In genomic region chr10:100886099-100886498, GRCh38 we compare ENCODE assay signal across 17 cellular contexts.
"Had no signal": no experiment of that assay in that cellular context is flagged by ENCODE, and none has a peak within 500 bp of the region (broad histone marks: within the 10 kb centered on the region; RNA-seq: fewer than 3 reads in every experiment).

No MANE protein-coding gene starts in this region.

- H3K36me3 Mint-ChIP-seq: immature natural killer cell had no signal

- ATAC-seq: activated CD8-positive, alpha-beta T cell treated with anti-CD3 and anti-CD28 coated beads for 36 hours; activated T-cell treated with anti-CD3 and anti-CD28 coated beads, Interleukin-2, amount 50 U/mL, for 4 hours; right lobe of liver; stimulated activated naive CD8-positive, alpha-beta T cell treated with anti-CD3 and anti-CD28 coated beads, Interleukin-15, amount 100 ng/mL, for 72 hours had no signal

- H3K9me3 Mint-ChIP-seq: activated B cell treated with CpG ODN at 0.5 μM for 24 hours; activated CD8-positive, alpha-beta T cell treated with anti-CD3 and anti-CD28 coated beads for 36 hours; activated T-cell treated with anti-CD3 and anti-CD28 coated beads, Interleukin-2, amount 50 U/mL, for 4 hours; immature natural killer cell; neural crest cell; stimulated activated naive CD8-positive, alpha-beta T cell treated with anti-CD3 and anti-CD28 coated beads, Interleukin-15, amount 100 ng/mL, for 72 hours had no signal

- H3K4me1 Mint-ChIP-seq: activated B cell treated with CpG ODN at 0.5 μM for 24 hours, immature natural killer cell had no signal

- H3K27ac Mint-ChIP-seq: activated B cell treated with CpG ODN at 0.5 μM for 24 hours; activated CD8-positive, alpha-beta T cell treated with anti-CD3 and anti-CD28 coated beads for 36 hours; immature natural killer cell; stimulated activated naive CD8-positive, alpha-beta T cell treated with anti-CD3 and anti-CD28 coated beads, Interleukin-15, amount 100 ng/mL, for 72 hours had no signal

- DNase-seq: activated B cell treated with CpG ODN at 0.5 μM for 24 hours; activated CD4-positive, alpha-beta T cell treated with anti-CD3 and anti-CD28 coated beads for 48 hours; activated CD8-positive, alpha-beta T cell treated with anti-CD3 and anti-CD28 coated beads for 36 hours; activated effector memory CD4-positive, alpha-beta T cell treated with Interleukin-2 at 50 U/mL for 16 hours; activated naive CD4-positive, alpha-beta T cell treated with anti-CD3 and anti-CD28 coated beads, Interleukin-2, amount 50 U/mL, for 16 hours; activated T-cell treated with anti-CD3 and anti-CD28 coated beads, Interleukin-2, amount 50 U/mL, for 4 hours; caudate nucleus; esophagus squamous epithelium; glutamatergic neuron; immature natural killer cell; left cardiac atrium; psoas muscle; stimulated activated CD4-positive, alpha-beta T cell treated with anti-CD3 and anti-CD28 coated beads, Interleukin-1b, Interleukin-23, amount 100 ng/mL, for 48 hours; stimulated activated naive CD8-positive, alpha-beta T cell treated with anti-CD3 and anti-CD28 coated beads, Interleukin-15, amount 100 ng/mL, for 72 hours; testis had no signal

- H3K4me3 Mint-ChIP-seq: activated B cell treated with CpG ODN at 0.5 μM for 24 hours; activated CD8-positive, alpha-beta T cell treated with anti-CD3 and anti-CD28 coated beads for 36 hours; activated T-cell treated with anti-CD3 and anti-CD28 coated beads, Interleukin-2, amount 50 U/mL, for 4 hours; immature natural killer cell; neural crest cell; stimulated activated naive CD8-positive, alpha-beta T cell treated with anti-CD3 and anti-CD28 coated beads, Interleukin-15, amount 100 ng/mL, for 72 hours had no signal
